12 cellular contexts compared by ENCODE assay signal in the genomic region with DNA sequence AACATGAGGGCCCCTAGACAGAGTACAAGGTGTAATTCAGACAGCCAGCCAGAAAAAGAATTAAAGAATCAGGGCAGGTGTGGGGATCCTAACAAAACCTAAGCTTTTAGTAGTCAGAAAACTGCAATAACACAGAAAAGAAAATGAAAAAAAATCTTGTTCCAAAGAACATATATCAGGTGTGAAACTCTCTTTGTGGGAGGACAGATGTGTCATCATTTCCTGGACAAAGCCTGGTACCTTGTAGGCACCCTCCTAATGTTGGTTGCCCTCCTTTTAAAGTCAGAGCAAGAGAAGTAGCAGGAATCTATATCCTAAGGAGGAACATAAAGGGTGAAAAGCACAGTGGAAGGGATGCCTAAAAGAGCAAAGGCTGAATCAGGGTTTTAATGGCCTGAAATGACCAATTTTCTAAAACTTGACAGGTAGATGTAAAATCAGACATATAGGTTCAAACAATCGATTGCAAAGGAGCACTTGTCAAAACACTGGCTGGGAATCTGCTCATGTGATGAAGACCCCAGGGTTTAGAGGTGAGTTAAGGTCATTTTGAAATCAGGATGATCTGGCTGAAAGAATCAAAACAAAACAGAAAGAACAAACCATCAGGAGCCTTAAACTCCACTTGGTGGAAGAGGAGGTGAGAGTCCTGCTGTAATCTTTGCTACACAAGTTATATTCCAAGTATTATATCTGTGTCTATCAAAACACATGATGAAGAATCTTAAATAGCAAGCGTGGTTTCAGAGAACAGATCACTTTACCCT. TPM values are rescaled to one million over a fixed set of nuclear protein-coding genes. Genes with fewer than 3 reads are reported as not detected.
DNase-seq lines count a peak whose midpoint lies in the region; ATAC-seq, FAIRE-seq and TF ChIP-seq lines count a peak whose summit lies in the region.
"Had no signal": no experiment of that assay in that cellular context is flagged by ENCODE, and none has a peak within 500 bp of the region (broad histone marks: within the 10 kb centered on the region; RNA-seq: fewer than 3 reads in every experiment).

No MANE protein-coding gene starts in this region.

- no peaks in the 10 kb centered on the region for H3K9me3 ChIP-seq in heart right ventricle
- H3K9me3 ChIP-seq in tibial artery = no peaks in the 10 kb centered on the region
- H3K9me3 ChIP-seq: pancreas had no signal

- H3K36me3 Mint-ChIP-seq in T-helper 1 cell treated with Interleukin-12 subunit alpha and Interleukin-12 subunit beta and Interleukin-4 antibody, amounts not matched to agents 30 μg/mL and 1 μg/mL, for 36 hours (ENCODE audit: low read depth) = peaks cover 48% of the 10 kb centered on the region

- H3K27ac ChIP-seq in heart right ventricle (peak overlapping the region in 6 of 10 donors; percentile 0 to 82 (median 76)), epithelial cell of prostate (peak overlapping the region; percentile 12), tibial artery (peak overlapping the region; percentile 60 to 74)
- H3K27ac ChIP-seq: pancreas had no signal

- peak overlapping the region; percentile 80 for H3K27ac Mint-ChIP-seq in T-helper 1 cell treated with Interleukin-12 subunit alpha and Interleukin-12 subunit beta and Interleukin-4 antibody, amounts not matched to agents 30 μg/mL and 1 μg/mL, for 36 hours

- no peak for TF ChIP-seq CTCF in heart right ventricle (IDR thresholded peaks at IDR 0.05)
- TF ChIP-seq CTCF in tibial artery (IDR thresholded peaks at IDR 0.05) = no peak

- 74 to 80% methylated on average over 2 of the region's 2 CpGs for WGBS in heart right ventricle, 2 donors

- H3K4me3 Mint-ChIP-seq in T-helper 1 cell treated with Interleukin-12 subunit alpha and Interleukin-12 subunit beta and Interleukin-4 antibody, amounts not matched to agents 30 μg/mL and 1 μg/mL, for 36 hours = peak overlapping the region; percentile 45

- H3K4me1 Mint-ChIP-seq in T-helper 1 cell treated with Interleukin-12 subunit alpha and Interleukin-12 subunit beta and Interleukin-4 antibody, amounts not matched to agents 30 μg/mL and 1 μg/mL, for 36 hours (ENCODE audit: low read depth) = peaks cover 81% of the 10 kb centered on the region

- H3K4me3 ChIP-seq in heart right ventricle (no peak overlapping the region), tibial artery (no peak overlapping the region)
- H3K4me3 ChIP-seq: pancreas had no signal

- DNase-seq in heart right ventricle (no peak), Right ventricle myocardium superior (no peak), epithelial cell of prostate (ENCODE audit: low read depth, low spot score) (no peak), tibial artery (no peak), NCI-H146 (lab: John Stamatoyannopoulos, UW) (no peak), HTR-8/SVneo (ENCODE audit: insufficient read length, low spot score) (no peak)
- DNase-seq: effector CD4-positive, alpha-beta T cell; Karpas-422; NCI-H2029 treated with DMSO at 0.1 percent for 48 hours; pancreas had no signal

- H3K27me3 ChIP-seq in heart right ventricle = no peaks in the 10 kb centered on the region
- no peaks in the 10 kb centered on the region for H3K27me3 ChIP-seq in tibial artery
- H3K27me3 ChIP-seq: pancreas had no signal

- H3K27me3 Mint-ChIP-seq in T-helper 1 cell treated with Interleukin-12 subunit alpha and Interleukin-12 subunit beta and Interleukin-4 antibody, amounts not matched to agents 30 μg/mL and 1 μg/mL, for 36 hours (ENCODE audit: low read depth) = no peaks in the 10 kb centered on the region

- H3K4me1 ChIP-seq in heart right ventricle (peaks cover 9 to 100% (median 97%) of the 10 kb centered on the region in 9 donors), tibial artery (peaks cover 0 to 100% (median 76%) of the 10 kb centered on the region in 4 donors)

- H3K9me3 Mint-ChIP-seq in T-helper 1 cell treated with Interleukin-12 subunit alpha and Interleukin-12 subunit beta and Interleukin-4 antibody, amounts not matched to agents 30 μg/mL and 1 μg/mL, for 36 hours = no peaks in the 10 kb centered on the region

- H3K36me3 ChIP-seq in heart right ventricle = peaks cover 0 to 65% (median 0%) of the 10 kb centered on the region in 9 donors
- H3K36me3 ChIP-seq in tibial artery = peaks cover 11 to 31% (median 17%) of the 10 kb centered on the region in 3 donors
- H3K36me3 ChIP-seq: pancreas had no signal

- intact Hi-C loops in heart right ventricle (cut with DNase I) (loop anchor here in 1 of 10 donors (5.0 kb wide), 1 partner anchor 34 kb away; no protein-coding TSS in a partner anchor), Right ventricle myocardium superior (cut with DNase I) (no loop called here), tibial artery (cut with DNase I; ENCODE audit: low total_unique reads) (no loop called here)

- no peak for FAIRE-seq in HTR-8/SVneo (lab: Jason Lieb, UNC)
- FAIRE-seq: pancreas had no signal

- ATAC-seq in heart right ventricle = no peak
- ATAC-seq in Right ventricle myocardium superior (ENCODE audit: poor library complexity) = no peak
- no peak for ATAC-seq in HG02798 (IDR thresholded peaks at IDR 0.05; ENCODE audit: poor library complexity, unreplicated experiment)
- ATAC-seq: pancreas had no signal

RNA-seq across cellular contexts. Expression of a gene that starts 54.9 kb away (rescaled TPM):
- total RNA-seq in heart right ventricle (100 to 1,000 TPM in 5 of 10 donors, 10 to 100 TPM in 5; 71.1 to 197 (median 92.1) TPM), Right ventricle myocardium superior (168 TPM)
- 10 to 100 TPM; 14.6 to 81.4 TPM for polyA plus RNA-seq in heart right ventricle

Comparison
In these comparisons a context has a peak if more than half of its experiments do, and no peak if none do; other contexts are left out.
1. H3K27ac ChIP-seq: peak in every context shown above with its lines; median percentile 76 in heart right ventricle; 67 in tibial artery; 12 in epithelial cell of prostate.